ENCODE assay signal across 21 cellular contexts in genomic region chr7:43727003-43727402, GRCh38. TPM values are rescaled to one million over a fixed set of nuclear protein-coding genes. Genes with fewer than 3 reads are reported as not detected.
DNase-seq lines count a peak whose midpoint lies in the region; ATAC-seq, FAIRE-seq and TF ChIP-seq lines count a peak whose summit lies in the region.
"Had no signal": no experiment of that assay in that cellular context is flagged by ENCODE, and none has a peak within 500 bp of the region (broad histone marks: within the 10 kb centered on the region; RNA-seq: fewer than 3 reads in every experiment).

No MANE protein-coding gene starts in this region.

- no peak for FAIRE-seq in RCC 7860 (lab: Jason Lieb, UNC)

- peak overlapping the region; percentile 94 for H3K4me3 Mint-ChIP-seq in stimulated activated naive CD8-positive, alpha-beta T cell treated with anti-CD3 and anti-CD28 coated beads, Interleukin-15, Interleukin-2, amounts not matched to agents 100 ng/mL and 50 ng/mL, for 24 hours

- no peaks in the 10 kb centered on the region for H3K27me3 Mint-ChIP-seq in stimulated activated naive CD8-positive, alpha-beta T cell treated with anti-CD3 and anti-CD28 coated beads, Interleukin-15, Interleukin-2, amounts not matched to agents 100 ng/mL and 50 ng/mL, for 24 hours

- WGBS in hepatocyte (ENCODE audit: low lambda C conversion rate, missing lambda C conversion rate) = 92% methylated on average over 5 of the region's 5 CpGs
- WGBS in gastroesophageal sphincter (ENCODE audit: low coverage in 1 of 2), 2 donors = 87 to 92% methylated on average over 5 of the region's 5 CpGs

- peak overlapping the region; percentile 13 for H3K4me3 ChIP-seq in OCI-LY7 (ENCODE audit: low read depth, low read length, poor library complexity, severe bottlenecking)
- H3K4me3 ChIP-seq in hepatocyte = no peak overlapping the region
- H3K4me3 ChIP-seq in gastroesophageal sphincter = no peak overlapping the region
- H3K4me3 ChIP-seq: ascending aorta, esophagus muscularis mucosa, heart left ventricle, MG63, thoracic aorta had no signal

- peaks cover 13% of the 10 kb centered on the region; the same call in 1 of the 2 replicates for H3K9me3 ChIP-seq in OCI-LY7 (ENCODE audit: low read length)
- no peaks in the 10 kb centered on the region for H3K9me3 ChIP-seq in hepatocyte (ENCODE audit: low read depth)
- H3K9me3 ChIP-seq in gastroesophageal sphincter = no peaks in the 10 kb centered on the region
- H3K9me3 ChIP-seq: ascending aorta, esophagus muscularis mucosa, heart left ventricle, MG63, thoracic aorta had no signal

- no peaks in the 10 kb centered on the region for H3K27me3 ChIP-seq in hepatocyte
- no peaks in the 10 kb centered on the region for H3K27me3 ChIP-seq in gastroesophageal sphincter
- H3K27me3 ChIP-seq: ascending aorta, esophagus muscularis mucosa, heart left ventricle, MG63 had no signal

- no peak overlapping the region for H3K27ac Mint-ChIP-seq in stimulated activated naive CD8-positive, alpha-beta T cell treated with anti-CD3 and anti-CD28 coated beads, Interleukin-15, Interleukin-2, amounts not matched to agents 100 ng/mL and 50 ng/mL, for 24 hours

- DNase-seq in stimulated activated naive CD8-positive, alpha-beta T cell treated with anti-CD3 and anti-CD28 coated beads, Interleukin-15, Interleukin-2, amounts not matched to agents 100 U/mL and 50 U/mL, for 24 hours = no peak
- no peak for DNase-seq in OCI-LY7 (ENCODE audit: low spot score)
- DNase-seq in hepatocyte (ENCODE audit: low spot score) = no peak
- no peak for DNase-seq in RCC 7860 (ENCODE audit: low spot score)
- DNase-seq in AML-193 (lab: John Stamatoyannopoulos, UW) = no peak
- DNase-seq: activated CD8-positive, alpha-beta memory T cell treated with anti-CD3 and anti-CD28 coated beads, Interleukin-2, amount 50 U/mL, for 48 hours; C1 segment of cervical spinal cord; cortex of kidney; GDM1; heart left ventricle; kidney glomerular epithelial cell; MG63; NCI-H2081; NK-92 treated with Interleukin-12 subunit alpha and Interleukin-12 subunit beta, amount 100 ng/mL, for 24 hours; SIG-M5 had no signal

- H3K36me3 ChIP-seq in OCI-LY7 (ENCODE audit: insufficient read depth, low read length) (peaks cover 18% of the 10 kb centered on the region), hepatocyte (replicated peaks; ENCODE audit: insufficient read depth, low read depth) (no peaks in the 10 kb centered on the region), gastroesophageal sphincter (no peaks in the 10 kb centered on the region)
- H3K36me3 ChIP-seq: ascending aorta, esophagus muscularis mucosa, heart left ventricle, MG63, thoracic aorta had no signal

- peaks cover 19% of the 10 kb centered on the region for H3K4me1 ChIP-seq in OCI-LY7 (ENCODE audit: insufficient read depth, low read length, poor library complexity, severe bottlenecking)
- peaks cover 18% of the 10 kb centered on the region for H3K4me1 ChIP-seq in hepatocyte (ENCODE audit: insufficient read depth)
- H3K4me1 ChIP-seq in gastroesophageal sphincter = peaks cover 0 to 67% (median 5%) of the 10 kb centered on the region in 3 donors

- H3K9me3 Mint-ChIP-seq in stimulated activated naive CD8-positive, alpha-beta T cell treated with anti-CD3 and anti-CD28 coated beads, Interleukin-15, Interleukin-2, amounts not matched to agents 100 ng/mL and 50 ng/mL, for 24 hours = no peaks in the 10 kb centered on the region

- POLR2A ChIA-PET in OCI-LY7 (lab: Charles Lee) = no interaction called here

- CTCF ChIA-PET in OCI-LY7 (lab: Charles Lee; ENCODE audit: unreplicated experiment) = no interaction called here

- TF ChIP-seq CTCF in OCI-LY7 (conservative IDR thresholded peaks at IDR 0.05; ENCODE audit: low read length) (no peak), hepatocyte (IDR thresholded peaks at IDR 0.05; ENCODE audit: poor library complexity) (no peak), gastroesophageal sphincter (IDR thresholded peaks at IDR 0.05) (no peak)

- no peak overlapping the region for H2AFZ ChIP-seq in OCI-LY7 (ENCODE audit: low read length)
- no peak overlapping the region for H2AFZ ChIP-seq in hepatocyte

- no peak for TF ChIP-seq POLR2A in gastroesophageal sphincter (IDR thresholded peaks at IDR 0.05)

- ATAC-seq in stimulated activated naive CD8-positive, alpha-beta T cell treated with anti-CD3 and anti-CD28 coated beads, Interleukin-15, Interleukin-2, amounts not matched to agents 100 U/mL and 50 U/mL, for 24 hours = no peak
- ATAC-seq in gastroesophageal sphincter (no peak), HG03354 (IDR thresholded peaks at IDR 0.05; ENCODE audit: poor library complexity, severe bottlenecking, unreplicated experiment) (no peak)
- ATAC-seq: heart left ventricle had no signal

- H3K4me2 ChIP-seq in OCI-LY7 (ENCODE audit: low read length) = peak overlapping the region; percentile 70
- H3K4me2 ChIP-seq in hepatocyte = peak overlapping the region; percentile 78

- H4K20me1 ChIP-seq in OCI-LY7 (ENCODE audit: insufficient read depth, low read length) (peaks cover 16% of the 10 kb centered on the region), hepatocyte (ENCODE audit: insufficient read depth, poor library complexity, severe bottlenecking) (no peaks in the 10 kb centered on the region)

- H3K9me2 ChIP-seq in OCI-LY7 (ENCODE audit: insufficient read depth, low read length) (no peaks in the 10 kb centered on the region), hepatocyte (replicated peaks; ENCODE audit: insufficient read depth) (no peaks in the 10 kb centered on the region)

- no TSS peak for BruUV-seq in OCI-LY7 (replicated peaks; lab: Mats Ljungman, UMichigan)

- H3K36me3 Mint-ChIP-seq in stimulated activated naive CD8-positive, alpha-beta T cell treated with anti-CD3 and anti-CD28 coated beads, Interleukin-15, Interleukin-2, amounts not matched to agents 100 ng/mL and 50 ng/mL, for 24 hours (ENCODE audit: low read depth) = peaks cover 28% of the 10 kb centered on the region

- intact Hi-C loops in OCI-LY7 (cut with micrococcal nuclease; ENCODE audit: unreplicated experiment) = loop anchor here (5.0 to 10.0 kb wide), 3 partner anchors 110 to 272 kb away; no protein-coding TSS in a partner anchor

- H3K79me2 ChIP-seq in OCI-LY7 (ENCODE audit: insufficient read depth, low read depth, low read length) (peaks cover 64% of the 10 kb centered on the region), hepatocyte (peaks cover 76% of the 10 kb centered on the region)

- TF ChIP-seq EP300 in gastroesophageal sphincter (IDR thresholded peaks at IDR 0.05) = no peak

- H3K27ac ChIP-seq in OCI-LY7 (ENCODE audit: low read depth, low read length, poor library complexity, severe bottlenecking) (no peak overlapping the region), hepatocyte (no peak overlapping the region), gastroesophageal sphincter (no peak overlapping the region)
- H3K27ac ChIP-seq: ascending aorta, esophagus muscularis mucosa, heart left ventricle, thoracic aorta had no signal

- H3K4me1 Mint-ChIP-seq in stimulated activated naive CD8-positive, alpha-beta T cell treated with anti-CD3 and anti-CD28 coated beads, Interleukin-15, Interleukin-2, amounts not matched to agents 100 ng/mL and 50 ng/mL, for 24 hours (ENCODE audit: low read depth) = peaks cover 51% of the 10 kb centered on the region

RNA-seq across cellular contexts. Expression of gene COA1, which starts 2.3 kb away (rescaled TPM):
- total RNA-seq in OCI-LY7 (2014; rRNA removed; shearing (Covaris generic)) = 96.0 and 96.9 TPM in 2 replicates
- total RNA-seq in OCI-LY7 (2022) (63.9 and 77.5 TPM in 2 replicates), hepatocyte (55.2 and 60.5 TPM in 2 replicates), gastroesophageal sphincter (10 to 100 TPM; 20.6 to 48.9 (median 33.2) TPM)
- polyA plus RNA-seq in hepatocyte = 50.5 and 52.1 TPM in 2 replicates

RNA-seq across cellular contexts. Expression of gene BLVRA, which starts 31.5 kb away (rescaled TPM):
- total RNA-seq in OCI-LY7 (2014; rRNA removed; shearing (Covaris generic)) = not detected in 2 replicates
- total RNA-seq in OCI-LY7 (2022) = 0.70 and 0.91 TPM in 2 replicates
- 17.9 and 21.0 TPM in 2 replicates for total RNA-seq in hepatocyte
- polyA plus RNA-seq in hepatocyte = 29.2 and 34.2 TPM in 2 replicates
- 100 to 1,000 TPM in 2 of 4 donors, 10 to 100 TPM in 2; 65.6 to 113 (median 92.6) TPM for total RNA-seq in gastroesophageal sphincter
